ENCODE assay signal across 8 cellular contexts in the genomic region with DNA sequence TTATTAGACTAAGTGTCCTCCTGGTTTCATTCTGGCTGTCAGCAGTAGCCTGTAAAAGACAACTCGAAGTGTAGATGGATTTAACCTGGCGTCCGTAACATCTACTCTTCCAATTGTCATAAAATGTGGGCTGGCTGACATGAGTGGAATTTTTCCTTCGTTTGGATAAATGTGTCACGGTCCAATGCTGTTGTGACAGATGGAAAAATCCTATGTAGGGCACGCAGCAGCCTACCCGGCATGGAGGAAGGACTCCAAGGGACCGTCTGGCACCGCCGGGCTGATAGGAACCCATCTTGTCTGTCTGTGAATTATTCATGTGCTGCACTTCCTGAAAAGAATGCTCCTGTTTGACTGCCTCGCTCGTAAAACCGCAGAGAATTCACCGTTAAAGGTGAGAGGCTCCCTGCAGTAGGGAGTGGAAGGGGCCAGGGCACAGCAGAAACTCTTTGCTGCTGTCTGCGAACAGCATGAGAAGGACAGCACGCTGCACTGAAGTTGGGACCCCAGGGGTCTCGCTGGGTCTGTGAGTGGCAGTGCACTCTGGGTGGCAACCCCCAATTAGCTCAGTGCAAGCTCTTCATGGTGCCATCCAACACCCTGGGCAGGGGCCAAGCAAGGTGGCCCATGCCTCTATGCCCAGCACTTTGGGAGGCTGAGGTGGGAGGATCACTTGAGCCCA. TPM values are rescaled to one million over a fixed set of nuclear protein-coding genes. Genes with fewer than 3 reads are reported as not detected.
A peak's percentile ranks its signal among the peaks of the same experiment; 100 is the strongest.
DNase-seq lines count a peak whose midpoint lies in the region; ATAC-seq, FAIRE-seq and TF ChIP-seq lines count a peak whose summit lies in the region.

No MANE protein-coding gene starts in this region.

- FAIRE-seq in H1 (lab: Jason Lieb, UNC), result no peak

- 0 out of 2 replicates have a peak overlapping the region, but pooled peaks have one; percentile 20 for H2AK5ac ChIP-seq in H1 (ENCODE audit: low read depth, low read length)

- no peaks in the 10 kb centered on the region for H3K27me3 ChIP-seq in H1 (replicated peaks in 1 of 4; ENCODE audit: control insufficient read depth in 3 of 4, extremely low read depth in 1 of 4, insufficient read depth in 3 of 4, low read length in 3 of 4)

- H3K4me3 ChIP-seq in H1 (ENCODE audit: extremely low read depth in 1 of 4, insufficient read depth in 2 of 4, low read depth in 3 of 4, low read length in 4 of 4) (no peak overlapping the region), skin epidermis (no peak overlapping the region)

- TF ChIP-seq EP300 in H1 (IDR thresholded peaks at IDR 0.05; ENCODE audit: borderline replicate concordance in 1 of 2, low read depth in 2 of 2, low read length in 2 of 2), result no peak

- no peaks in the 10 kb centered on the region for H3K79me2 ChIP-seq in H1 (ENCODE audit: control insufficient read depth in 1 of 2, insufficient read depth in 2 of 2, low read length in 2 of 2)

- H3K56ac ChIP-seq in H1 (replicated peaks; ENCODE audit: insufficient read length, low read depth, low read length), result no peak overlapping the region

- no peak overlapping the region for H3K23ac ChIP-seq in H1 (ENCODE audit: insufficient read length)

- no peak overlapping the region for H2BK120ac ChIP-seq in H1 (replicated peaks; ENCODE audit: low read depth, low read length)

- H3K9ac ChIP-seq in H1 (replicated peaks in 1 of 4; ENCODE audit: extremely low read depth in 1 of 4, low read depth in 3 of 4, low read length in 3 of 4), result no peak overlapping the region

- no peak for ATAC-seq in HG02763 (IDR thresholded peaks at IDR 0.05; ENCODE audit: unreplicated experiment)
- ATAC-seq in HG02973 (IDR thresholded peaks at IDR 0.05; ENCODE audit: unreplicated experiment), result no peak
- ATAC-seq in GM21717 (IDR thresholded peaks at IDR 0.05; ENCODE audit: unreplicated experiment), result no peak

- H2BK20ac ChIP-seq in H1 (ENCODE audit: low read length), result no peak overlapping the region

- H3K4me1 ChIP-seq in H1 (replicated peaks in 1 of 4; ENCODE audit: control insufficient read depth in 3 of 4, insufficient read depth in 4 of 4, low read length in 3 of 4), result peaks cover 0 to 8% (median 5%) of the 10 kb centered on the region in 4 experiments; a peak in 5 of 7 replicates

- no peak overlapping the region for H3K27ac ChIP-seq in H1 (ENCODE audit: low read depth, low read length)
- H3K27ac ChIP-seq in skin epidermis, result peak overlapping the region in 19 of 21 experiments; percentile 9 to 99 (median 77)

- H2BK15ac ChIP-seq in H1 (ENCODE audit: low read length), result no peak overlapping the region

- H3K9me3 ChIP-seq in H1 (ENCODE audit: insufficient read depth in 2 of 2, low read depth in 1 of 2, low read length in 1 of 2), result no peaks in the 10 kb centered on the region

- CTCF ChIA-PET in H1 (lab: Charles Lee; ENCODE audit: partially characterized antibody), result interaction anchor here (0.6 to 1.4 kb wide), 5 partner anchors 18 to 1215 kb away, joined by 3 to 5 read pairs (median 4); no protein-coding TSS in a partner anchor

- TF ChIP-seq POLR2A in GM18526 (IDR thresholded peaks at IDR 0.05; ENCODE audit: extremely low read depth, insufficient read length) (peak; percentile 46), H1 (IDR thresholded peaks at IDR 0.05; ENCODE audit: control extremely low read depth in 1 of 2, low read depth in 2 of 2, low read length in 2 of 2) (no peak)

- H3K14ac ChIP-seq in H1 (ENCODE audit: insufficient read length), result no peak overlapping the region

- H2BK5ac ChIP-seq in H1 (ENCODE audit: low read depth, low read length), result 0 out of 2 replicates have a peak overlapping the region, but pooled peaks have one; percentile 1

- H2BK12ac ChIP-seq in H1 (ENCODE audit: low read depth, low read length), result no peak overlapping the region

- peaks cover 0 to 3% of the 10 kb centered on the region in 2 experiments for H4K20me1 ChIP-seq in H1 (replicated peaks in 1 of 2; ENCODE audit: control insufficient read depth in 1 of 2, insufficient read depth in 2 of 2, low read length in 2 of 2)

- H3K23me2 ChIP-seq in H1 (ENCODE audit: low read depth, low read length), result peaks cover 3% of the 10 kb centered on the region; the same call in 1 of the 2 replicates

- H4K91ac ChIP-seq in H1 (replicated peaks; ENCODE audit: insufficient read length, low read length), result no peak overlapping the region

- no peak overlapping the region for H3K18ac ChIP-seq in H1 (ENCODE audit: extremely low read depth, low read length)

- no peak overlapping the region for H4K5ac ChIP-seq in H1 (ENCODE audit: insufficient read length, low read depth, low read length)

- H3K36me3 ChIP-seq in H1 (ENCODE audit: control insufficient read depth in 2 of 4, insufficient read depth in 4 of 4, low read length in 3 of 4), result peaks cover 0 to 3% (median 0%) of the 10 kb centered on the region in 4 experiments; a peak in 2 of 8 replicates

- H4K8ac ChIP-seq in H1 (ENCODE audit: extremely low read depth, insufficient read depth, low read length), result no peak overlapping the region

- no peak for TF ChIP-seq CTCF in H1 (IDR thresholded peaks at IDR 0.05; ENCODE audit: control extremely low read depth in 1 of 3, insufficient read depth in 1 of 3, low read depth in 1 of 3, low read length in 3 of 3)

- WGBS in H1 (ENCODE audit: extremely low coverage in 1 of 2, insufficient coverage in 1 of 2, insufficient read length in 1 of 2, insufficient replicate concordance in 2 of 2, low coverage in 1 of 2, low lambda C conversion rate in 2 of 2, missing lambda C conversion rate in 1 of 2), 2 experiments, result 83% methylated on average over 17 of the region's 17 CpGs; no CpG with 5 or more reads in 1 of the 2 experiments

- H3K4me2 ChIP-seq in H1 (ENCODE audit: insufficient read depth in 1 of 2, low read depth in 2 of 2, low read length in 2 of 2), result no peak overlapping the region

- TF ChIP-seq RAD21 in H1 (IDR thresholded peaks at IDR 0.05 in 1 of 2, conservative IDR thresholded peaks at IDR 0.05 in 1 of 2; ENCODE audit: low read depth in 2 of 2, low read length in 2 of 2), result no peak

- POLR2A ChIA-PET in H1 (lab: Charles Lee; ENCODE audit: partially characterized antibody), result interaction anchor here (0.7 to 2.3 kb wide), 3 partner anchors 10 to 35 kb away, joined by 3 to 8 read pairs (median 3); a partner anchor contains a TSS

- no peak overlapping the region for H2AFZ ChIP-seq in H1 (ENCODE audit: low read length)

- no peak overlapping the region for H3K4ac ChIP-seq in H1 (replicated peaks; ENCODE audit: insufficient read length, low read depth, low read length)

- peak; percentile 74 for DNase-seq in NCI-H1694 (lab: John Stamatoyannopoulos, UW)
- DNase-seq in activated CD4-positive, alpha-beta T cell treated with anti-CD3 and anti-CD28 coated beads, Interleukin-2, amount 50 U/mL, for 48 hours, result peak; percentile 41 to 56
- no peak for DNase-seq in H1 (ENCODE audit: low read depth in 1 of 2, low spot score in 2 of 2)

- no peaks in the 10 kb centered on the region for H3K79me1 ChIP-seq in H1 (ENCODE audit: low read depth, low read length)

RNA-seq across cellular contexts. Expression of a gene that starts 1.6 kb away (rescaled TPM):
- total RNA-seq in H1 (2021; fragmentation: NEBNext Ultra II Directional; extraction: Animal tissue kit (Norgen Biotek cat#: 25700)), result 20.7 and 22.9 TPM in 2 replicates
- 35.2 and 49.8 TPM in 2 replicates for polyA plus RNA-seq in H1 (2011; rRNA removed)
- 30.9 TPM for polyA plus RNA-seq in H1 (2011; cell fraction: cytosol; rRNA removed)
- polyA plus RNA-seq in H1 (2011; cell fraction: nucleus; rRNA removed), result 22.4 TPM
- 14.2 to 25.3 TPM (median 22.8 TPM) in 4 replicates for polyA plus RNA-seq in H1 (2012, experiment 1 of 2)
- polyA plus RNA-seq in H1 (2012, experiment 2 of 2), result 15.5 TPM
- polyA plus RNA-seq in H1 (2013, experiment 1 of 2), result 17.4 TPM
- 16.4 TPM for polyA plus RNA-seq in H1 (2013, experiment 2 of 2)
- 18.7 and 27.7 TPM in 2 replicates for polyA minus RNA-seq in H1 (2011; rRNA and poly(A)+ RNA removed)
- polyA minus RNA-seq in H1 (2011; cell fraction: cytosol; rRNA and poly(A)+ RNA removed), result 24.6 TPM
- polyA minus RNA-seq in H1 (2011; cell fraction: nucleus; rRNA and poly(A)+ RNA removed), result 17.7 TPM

RNA-seq across cellular contexts. Expression of a gene that starts 32.9 kb away (rescaled TPM):
- 16.6 and 17.7 TPM in 2 replicates for total RNA-seq in H1 (2021; fragmentation: NEBNext Ultra II Directional; extraction: Animal tissue kit (Norgen Biotek cat#: 25700))
- 10.2 and 14.2 TPM in 2 replicates for polyA plus RNA-seq in H1 (2011; rRNA removed)
- 14.9 TPM for polyA plus RNA-seq in H1 (2011; cell fraction: cytosol; rRNA removed)
- 7.7 TPM for polyA plus RNA-seq in H1 (2011; cell fraction: nucleus; rRNA removed)
- polyA plus RNA-seq in H1 (2012, experiment 1 of 2), result 10.7 to 14.9 TPM (median 12.4 TPM) in 4 replicates
- polyA plus RNA-seq in H1 (2012, experiment 2 of 2), result 13.3 TPM
- polyA plus RNA-seq in H1 (2013, experiment 1 of 2), result 12.5 TPM
- polyA plus RNA-seq in H1 (2013, experiment 2 of 2), result 12.3 TPM
- 1.9 and 3.4 TPM in 2 replicates for polyA minus RNA-seq in H1 (2011; rRNA and poly(A)+ RNA removed)
- 6.5 TPM for polyA minus RNA-seq in H1 (2011; cell fraction: cytosol; rRNA and poly(A)+ RNA removed)
- 7.7 TPM for polyA minus RNA-seq in H1 (2011; cell fraction: nucleus; rRNA and poly(A)+ RNA removed)

RNA-seq across cellular contexts. Expression of a gene that starts 33.0 kb away (rescaled TPM):
- total RNA-seq in H1 (2021; fragmentation: NEBNext Ultra II Directional; extraction: Animal tissue kit (Norgen Biotek cat#: 25700)), result 26.8 and 28.5 TPM in 2 replicates
- polyA plus RNA-seq in H1 (2011; rRNA removed), result 23.4 and 33.7 TPM in 2 replicates
- 32.4 TPM for polyA plus RNA-seq in H1 (2011; cell fraction: cytosol; rRNA removed)
- 53.1 TPM for polyA plus RNA-seq in H1 (2011; cell fraction: nucleus; rRNA removed)
- polyA plus RNA-seq in H1 (2012, experiment 1 of 2), result 12.8 to 28.5 TPM (median 23.6 TPM) in 4 replicates
- polyA plus RNA-seq in H1 (2012, experiment 2 of 2), result 24.2 TPM
- polyA plus RNA-seq in H1 (2013, experiment 1 of 2), result 11.8 TPM
- polyA plus RNA-seq in H1 (2013, experiment 2 of 2), result 10.4 TPM
- polyA minus RNA-seq in H1 (2011; rRNA and poly(A)+ RNA removed), result 13.8 and 20.8 TPM in 2 replicates
- polyA minus RNA-seq in H1 (2011; cell fraction: cytosol; rRNA and poly(A)+ RNA removed), result 17.4 TPM
- 20.7 TPM for polyA minus RNA-seq in H1 (2011; cell fraction: nucleus; rRNA and poly(A)+ RNA removed)

RNA-seq across cellular contexts. Expression of a gene that starts 35.6 kb away (rescaled TPM):
- 22.0 and 25.0 TPM in 2 replicates for total RNA-seq in H1 (2021; fragmentation: NEBNext Ultra II Directional; extraction: Animal tissue kit (Norgen Biotek cat#: 25700))
- polyA plus RNA-seq in H1 (2011; rRNA removed), result 11.1 and 16.8 TPM in 2 replicates
- polyA plus RNA-seq in H1 (2011; cell fraction: cytosol; rRNA removed), result 26.1 TPM
- 32.9 TPM for polyA plus RNA-seq in H1 (2011; cell fraction: nucleus; rRNA removed)
- polyA plus RNA-seq in H1 (2012, experiment 1 of 2), result 22.7 to 26.5 TPM (median 25.2 TPM) in 4 replicates
- 11.2 TPM for polyA plus RNA-seq in H1 (2012, experiment 2 of 2)
- polyA plus RNA-seq in H1 (2013, experiment 1 of 2), result 20.9 TPM
- polyA plus RNA-seq in H1 (2013, experiment 2 of 2), result 19.3 TPM
- polyA minus RNA-seq in H1 (2011; rRNA and poly(A)+ RNA removed), result 4.1 and 5.3 TPM in 2 replicates
- polyA minus RNA-seq in H1 (2011; cell fraction: cytosol; rRNA and poly(A)+ RNA removed), result 14.2 TPM
- polyA minus RNA-seq in H1 (2011; cell fraction: nucleus; rRNA and poly(A)+ RNA removed), result 13.0 TPM

RNA-seq across cellular contexts. Expression of a gene that starts 47.0 kb away (rescaled TPM):
- 54.1 TPM in 2 replicates for total RNA-seq in H1 (2021; fragmentation: NEBNext Ultra II Directional; extraction: Animal tissue kit (Norgen Biotek cat#: 25700))
- polyA plus RNA-seq in H1 (2011; rRNA removed), result 109 and 113 TPM in 2 replicates
- 122 TPM for polyA plus RNA-seq in H1 (2011; cell fraction: cytosol; rRNA removed)
- polyA plus RNA-seq in H1 (2011; cell fraction: nucleus; rRNA removed), result 86.3 TPM
- 67.0 to 98.0 TPM (median 84.3 TPM) in 4 replicates for polyA plus RNA-seq in H1 (2012, experiment 1 of 2)
- 76.1 TPM for polyA plus RNA-seq in H1 (2012, experiment 2 of 2)
- polyA plus RNA-seq in H1 (2013, experiment 1 of 2), result 137 TPM
- polyA plus RNA-seq in H1 (2013, experiment 2 of 2), result 144 TPM
- 25.6 and 27.0 TPM in 2 replicates for polyA minus RNA-seq in H1 (2011; rRNA and poly(A)+ RNA removed)
- polyA minus RNA-seq in H1 (2011; cell fraction: cytosol; rRNA and poly(A)+ RNA removed), result 18.2 TPM
- 109 TPM for polyA minus RNA-seq in H1 (2011; cell fraction: nucleus; rRNA and poly(A)+ RNA removed)

Comparison
In these comparisons a context has a peak if more than half of its experiments do, and no peak if none do; other contexts are left out.
1. DNase-seq: peak in NCI-H1694 (single experiment) and activated CD4-positive, alpha-beta T cell treated with anti-CD3 and anti-CD28 coated beads, Interleukin-2, amount 50 U/mL, for 48 hours (2 of 2); none in H1 (0 of 2).